In the genomic region with DNA sequence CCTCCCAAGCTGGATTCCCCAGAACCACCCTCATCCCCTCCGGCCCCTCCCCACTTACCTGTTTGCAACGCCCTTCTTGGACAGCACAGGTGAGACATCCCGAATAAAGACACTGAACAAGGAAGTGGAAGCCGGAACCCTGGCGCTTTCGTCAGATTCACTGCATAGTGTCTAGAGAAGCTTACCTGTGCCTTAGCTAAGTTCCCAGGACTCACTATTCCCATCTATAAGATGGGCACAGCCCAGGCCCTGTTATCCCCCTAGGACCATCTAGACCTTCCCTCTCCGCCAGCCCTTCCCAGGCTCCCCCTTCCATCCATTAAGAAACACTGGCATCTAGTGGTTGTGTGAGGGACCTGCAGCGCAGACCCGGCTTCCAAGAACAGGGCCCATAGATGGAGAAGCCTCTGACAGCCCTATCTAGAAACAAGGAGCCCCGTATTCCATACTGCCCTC, we compare ENCODE assay signal across 8 cellular contexts. TPM values are rescaled to one million over a fixed set of nuclear protein-coding genes. Genes with fewer than 3 reads are reported as not detected.
DNase-seq lines count a peak whose midpoint lies in the region; ATAC-seq and TF ChIP-seq lines count a peak whose summit lies in the region.

No MANE protein-coding gene starts in this region.

- no peaks in the 10 kb centered on the region for H3K4me1 Mint-ChIP-seq in activated naive CD8-positive, alpha-beta T cell treated with anti-CD3 and anti-CD28 coated beads, Interleukin-2, amount 10 ng/mL, durations not matched to agents 7 days and 5 days

- peaks cover 0 to 3% (median 0%) of the 10 kb centered on the region in 11 donors for H3K9me3 ChIP-seq in heart right ventricle

- DNase-seq in EL (peak; percentile 57), LoVo (ENCODE audit: low spot score) (peak; percentile 55), RPMI8226 (peak; percentile 57), heart right ventricle (peak; percentile 44 to 51), pulmonary artery endothelial cell (ENCODE audit: low read depth, low spot score) (peak; percentile 17)
- peak; percentile 55 for DNase-seq in activated naive CD8-positive, alpha-beta T cell treated with anti-CD3 and anti-CD28 coated beads, Interleukin-2, amount 10 ng/mL, durations not matched to agents 7 days and 5 days

- POLR2A ChIA-PET in activated naive CD8-positive, alpha-beta T cell treated with anti-CD3 and anti-CD28 coated beads, Interleukin-2, amount 10 ng/mL, durations not matched to agents 7 days and 5 days (lab: Charles Lee): no interaction called here

- WGBS in heart right ventricle, 2 donors: 45 to 46% methylated on average over 10 of the region's 10 CpGs

- no peaks in the 10 kb centered on the region for H3K9me3 Mint-ChIP-seq in activated naive CD8-positive, alpha-beta T cell treated with anti-CD3 and anti-CD28 coated beads, Interleukin-2, amount 10 ng/mL, durations not matched to agents 7 days and 5 days

- H3K4me3 Mint-ChIP-seq in activated naive CD8-positive, alpha-beta T cell treated with anti-CD3 and anti-CD28 coated beads, Interleukin-2, amount 10 ng/mL, durations not matched to agents 7 days and 5 days: no peak overlapping the region

- H3K27ac ChIP-seq in heart right ventricle: no peak overlapping the region

- no peak overlapping the region for H3K27ac Mint-ChIP-seq in activated naive CD8-positive, alpha-beta T cell treated with anti-CD3 and anti-CD28 coated beads, Interleukin-2, amount 10 ng/mL, durations not matched to agents 7 days and 5 days

- peaks cover 0 to 69% (median 59%) of the 10 kb centered on the region in 7 donors for H3K27me3 ChIP-seq in heart right ventricle

- no peaks in the 10 kb centered on the region for H3K36me3 ChIP-seq in heart right ventricle

- peak; percentile 66 for ATAC-seq in activated naive CD8-positive, alpha-beta T cell treated with anti-CD3 and anti-CD28 coated beads, Interleukin-2, amount 10 ng/mL, durations not matched to agents 7 days and 5 days (ENCODE audit: low read depth)
- ATAC-seq in heart right ventricle: peak; percentile 76 to 91 (median 86)
- no peak for ATAC-seq in HG02798 (IDR thresholded peaks at IDR 0.05; ENCODE audit: poor library complexity, unreplicated experiment)
- no peak for ATAC-seq in HG03159 (IDR thresholded peaks at IDR 0.05; ENCODE audit: unreplicated experiment)

- H3K27me3 Mint-ChIP-seq in activated naive CD8-positive, alpha-beta T cell treated with anti-CD3 and anti-CD28 coated beads, Interleukin-2, amount 10 ng/mL, durations not matched to agents 7 days and 5 days: peaks cover 26% of the 10 kb centered on the region

- H3K4me1 ChIP-seq in heart right ventricle: no peaks in the 10 kb centered on the region

- intact Hi-C loops in heart right ventricle (cut with DNase I): loop anchor here in 9 of 10 donors (1.0 to 10.0 kb wide), 10 partner anchors 344 to 752 kb away; a partner anchor contains a TSS

- H3K4me3 ChIP-seq in heart right ventricle: no peak overlapping the region

- peak; percentile 60 to 83 (median 77) for TF ChIP-seq CTCF in heart right ventricle (IDR thresholded peaks at IDR 0.05)

- H3K36me3 Mint-ChIP-seq in activated naive CD8-positive, alpha-beta T cell treated with anti-CD3 and anti-CD28 coated beads, Interleukin-2, amount 10 ng/mL, durations not matched to agents 7 days and 5 days: no peaks in the 10 kb centered on the region

RNA-seq across cellular contexts. Expression of a gene that starts 26.9 kb away (rescaled TPM):
- total RNA-seq in activated naive CD8-positive, alpha-beta T cell treated with anti-CD3 and anti-CD28 coated beads, Interleukin-2, amount 10 ng/mL, durations not matched to agents 7 days and 5 days: 1,000 to 10,000 TPM; 1,138 to 1,179 TPM
- total RNA-seq in heart right ventricle: 100 to 1,000 TPM; 661 to 847 (median 735) TPM
- 1,000 to 10,000 TPM; 1,527 to 2,186 TPM for polyA plus RNA-seq in heart right ventricle
- total RNA-seq in pulmonary artery endothelial cell: 1,972 and 3,919 TPM in 2 replicates

RNA-seq across cellular contexts. Expression of a gene that starts 36.8 kb away (rescaled TPM):
- total RNA-seq in activated naive CD8-positive, alpha-beta T cell treated with anti-CD3 and anti-CD28 coated beads, Interleukin-2, amount 10 ng/mL, durations not matched to agents 7 days and 5 days: 10 to 100 TPM; 10.9 to 11.2 TPM
- total RNA-seq in heart right ventricle: 10 to 100 TPM; 20.9 to 36.3 (median 26.1) TPM
- 10 to 100 TPM in 1 of 2 donors, 1 to 10 TPM in 1; 8.6 to 20.6 TPM for polyA plus RNA-seq in heart right ventricle
- total RNA-seq in pulmonary artery endothelial cell: 0.79 and 1.1 TPM in 2 replicates

Comparison
In these comparisons a context has a peak if more than half of its experiments do, and no peak if none do; other contexts are left out.
1. ATAC-seq: peak in activated naive CD8-positive, alpha-beta T cell treated with anti-CD3 and anti-CD28 coated beads, Interleukin-2, amount 10 ng/mL, durations not matched to agents 7 days and 5 days (single experiment) and heart right ventricle (8 of 8); none in HG02798 (single experiment) and HG03159 (single experiment).
2. Peak in every context shown above with its lines, with median percentiles within 50 percentile points of each other: DNase-seq.